ENCODE assay signal across 20 cellular contexts in genomic region chr9:114558027-114558675, GRCh38. TPM values are rescaled to one million over a fixed set of nuclear protein-coding genes. Genes with fewer than 3 reads are reported as not detected.
DNase-seq lines count a peak whose midpoint lies in the region; TF ChIP-seq lines count a peak whose summit lies in the region.
"Had no signal": no experiment of that assay in that cellular context is flagged by ENCODE, and none has a peak within 500 bp of the region (broad histone marks: within the 10 kb centered on the region; RNA-seq: fewer than 3 reads in every experiment).

No MANE protein-coding gene starts in this region.

- H3K9ac ChIP-seq in mesendoderm (ENCODE audit: low read length) = no peak overlapping the region

- no peak overlapping the region for H3K27ac ChIP-seq in mesendoderm (ENCODE audit: low read depth, low read length)
- H3K27ac ChIP-seq: ascending aorta, gastrocnemius medialis, psoas muscle, SJCRH30, transverse colon had no signal

- no CpG with 5 or more reads among the region's 3 CpGs for whole genome bisulfite sequencing in mesendoderm (ENCODE audit: extremely low coverage, insufficient coverage, low lambda C conversion rate)

- H4K5ac ChIP-seq in mesendoderm (ENCODE audit: low read length) = no peak overlapping the region

- no peak overlapping the region for H2BK15ac ChIP-seq in mesendoderm (replicated peaks; ENCODE audit: low read depth)

- H3K27ac Mint-ChIP-seq in activated CD4-positive, alpha-beta T cell treated with anti-CD3 and anti-CD28 coated beads, Interleukin-2, amount 10 ng/mL, durations not matched to agents 7 days and 5 days = peak overlapping the region; percentile 1
- H3K27ac Mint-ChIP-seq in brain (peak overlapping the region in 3 of 5 experiments; percentile 43 to 83 (median 52)), type B pancreatic cell (peak overlapping the region; percentile 89)
- H3K27ac Mint-ChIP-seq: CD4-positive, alpha-beta T cell; T-helper 2 cell treated with Interferon-gamma antibody and Interleukin-4, amounts not matched to agents 5 μg/mL and 100 μg/mL, for 36 hours had no signal

- no peak for DNase-seq in activated CD4-positive, alpha-beta T cell treated with anti-CD3 and anti-CD28 coated beads, Interleukin-2, amount 10 ng/mL, durations not matched to agents 7 days and 5 days
- no peak for DNase-seq in activated CD4-positive, alpha-beta T cell treated with anti-CD3 and anti-CD28 coated beads for 4 hours
- DNase-seq in mesendoderm = peak; percentile 21
- no peak for DNase-seq in type B pancreatic cell (ENCODE audit: extremely low spot score, unreplicated experiment)
- DNase-seq in inferior parietal cortex (ENCODE audit: extremely low spot score) = no peak
- no peak for DNase-seq in stimulated activated CD4-positive, alpha-beta T cell treated with anti-CD3 and anti-CD28 coated beads, Interleukin-4, amount 100 ng/mL, for 1 hour
- DNase-seq in NCI-H226 = no peak
- DNase-seq: activated naive CD4-positive, alpha-beta T cell treated with Interleukin-2 at 50 U/mL for 16 hours; CD4-positive, alpha-beta T cell; gastrocnemius medialis; naive thymus-derived CD4-positive, alpha-beta T cell; NCI-H187 treated with DMSO at 0.1 percent for 48 hours; NCI-H510A treated with DMSO at 0.1 percent for 48 hours; psoas muscle; SJCRH30; stimulated activated naive CD4-positive, alpha-beta T cell; transverse colon had no signal

- H3K36me3 Mint-ChIP-seq in activated CD4-positive, alpha-beta T cell treated with anti-CD3 and anti-CD28 coated beads, Interleukin-2, amount 10 ng/mL, durations not matched to agents 7 days and 5 days (ENCODE audit: low read depth) = no peaks in the 10 kb centered on the region
- H3K36me3 Mint-ChIP-seq in brain = no peaks in the 10 kb centered on the region
- H3K36me3 Mint-ChIP-seq in type B pancreatic cell = no peaks in the 10 kb centered on the region

- no peaks in the 10 kb centered on the region for H3K9me3 Mint-ChIP-seq in activated CD4-positive, alpha-beta T cell treated with anti-CD3 and anti-CD28 coated beads, Interleukin-2, amount 10 ng/mL, durations not matched to agents 7 days and 5 days
- peaks cover 0 to 4% (median 0%) of the 10 kb centered on the region in 5 experiments for H3K9me3 Mint-ChIP-seq in brain
- H3K9me3 Mint-ChIP-seq in type B pancreatic cell = peaks cover 6% of the 10 kb centered on the region
- H3K9me3 Mint-ChIP-seq: CD4-positive, alpha-beta T cell; T-helper 2 cell treated with Interferon-gamma antibody and Interleukin-4, amounts not matched to agents 5 μg/mL and 100 μg/mL, for 36 hours had no signal

- no peak overlapping the region for H3K4me2 ChIP-seq in mesendoderm (ENCODE audit: low read length)

- no peaks in the 10 kb centered on the region for H3K79me2 ChIP-seq in mesendoderm (ENCODE audit: control insufficient read depth, insufficient read depth, low read length)

- no peak overlapping the region for H2AK5ac ChIP-seq in mesendoderm (ENCODE audit: low read length)

- H3K4ac ChIP-seq in mesendoderm (ENCODE audit: low read depth, low read length) = no peak overlapping the region

- H3K18ac ChIP-seq in mesendoderm (ENCODE audit: low read length) = no peak overlapping the region

- no peak overlapping the region for H3K4me3 Mint-ChIP-seq in activated CD4-positive, alpha-beta T cell treated with anti-CD3 and anti-CD28 coated beads, Interleukin-2, amount 10 ng/mL, durations not matched to agents 7 days and 5 days
- H3K4me3 Mint-ChIP-seq in brain = no peak overlapping the region
- H3K4me3 Mint-ChIP-seq in type B pancreatic cell = no peak overlapping the region
- H3K4me3 Mint-ChIP-seq: CD4-positive, alpha-beta T cell; naive thymus-derived CD4-positive, alpha-beta T cell; T-helper 2 cell treated with Interferon-gamma antibody and Interleukin-4, amounts not matched to agents 5 μg/mL and 100 μg/mL, for 36 hours had no signal

- H2BK120ac ChIP-seq in mesendoderm (ENCODE audit: low read depth, low read length) = no peak overlapping the region

- no peaks in the 10 kb centered on the region for H3K4me1 ChIP-seq in mesendoderm (ENCODE audit: control insufficient read depth, low read depth, low read length)
- H3K4me1 ChIP-seq: ascending aorta, gastrocnemius medialis, psoas muscle, SJCRH30, transverse colon had no signal

- CTCF ChIA-PET in activated CD4-positive, alpha-beta T cell treated with anti-CD3 and anti-CD28 coated beads, Interleukin-2, amount 10 ng/mL, durations not matched to agents 7 days and 5 days (lab: Charles Lee) = no interaction called here

- POLR2A ChIA-PET in activated CD4-positive, alpha-beta T cell treated with anti-CD3 and anti-CD28 coated beads, Interleukin-2, amount 10 ng/mL, durations not matched to agents 7 days and 5 days (lab: Charles Lee) = no interaction called here

- H3K36me3 ChIP-seq in mesendoderm (ENCODE audit: control insufficient read depth, insufficient read depth, low read length) = no peaks in the 10 kb centered on the region
- H3K36me3 ChIP-seq: ascending aorta, gastrocnemius medialis, SJCRH30, transverse colon had no signal

- no peak overlapping the region for H3K23ac ChIP-seq in mesendoderm (ENCODE audit: low read length)

- TF ChIP-seq CTCF in brain (conservative IDR thresholded peaks at IDR 0.05) (no peak), type B pancreatic cell (conservative IDR thresholded peaks at IDR 0.05) (no peak)

- H4K8ac ChIP-seq in mesendoderm (ENCODE audit: low read depth, low read length) = no peak overlapping the region

- no peaks in the 10 kb centered on the region for H3K27me3 ChIP-seq in mesendoderm (ENCODE audit: insufficient read depth, low read length, poor library complexity)
- H3K27me3 ChIP-seq: ascending aorta, gastrocnemius medialis, transverse colon had no signal

- H3K56ac ChIP-seq in mesendoderm (ENCODE audit: low read length) = no peak overlapping the region

- peaks cover 9% of the 10 kb centered on the region for H3K27me3 Mint-ChIP-seq in activated CD4-positive, alpha-beta T cell treated with anti-CD3 and anti-CD28 coated beads, Interleukin-2, amount 10 ng/mL, durations not matched to agents 7 days and 5 days
- peaks cover 8% of the 10 kb centered on the region for H3K27me3 Mint-ChIP-seq in brain
- no peaks in the 10 kb centered on the region for H3K27me3 Mint-ChIP-seq in type B pancreatic cell

- H3K4me1 Mint-ChIP-seq in activated CD4-positive, alpha-beta T cell treated with anti-CD3 and anti-CD28 coated beads, Interleukin-2, amount 10 ng/mL, durations not matched to agents 7 days and 5 days = no peaks in the 10 kb centered on the region
- H3K4me1 Mint-ChIP-seq in brain (peaks cover 15% of the 10 kb centered on the region), type B pancreatic cell (ENCODE audit: unreplicated experiment) (peaks cover 15% of the 10 kb centered on the region)

- H3K79me1 ChIP-seq in mesendoderm (ENCODE audit: low read length) = no peaks in the 10 kb centered on the region

- H3K4me3 ChIP-seq in mesendoderm (ENCODE audit: low read length) = no peak overlapping the region
- H3K4me3 ChIP-seq: ascending aorta, gastrocnemius medialis, psoas muscle, SJCRH30, transverse colon had no signal

- no peak overlapping the region for H2BK5ac ChIP-seq in mesendoderm (ENCODE audit: low read length)

RNA-seq across cellular contexts. Expression of gene ATP6V1G1, which starts 29.4 kb away (rescaled TPM):
- total RNA-seq in activated CD4-positive, alpha-beta T cell treated with anti-CD3 and anti-CD28 coated beads, Interleukin-2, amount 10 ng/mL, durations not matched to agents 7 days and 5 days = 10 to 100 TPM; 89.0 to 94.8 TPM
- 130 TPM for polyA plus RNA-seq in brain (ENCODE audit: insufficient read depth, low read depth, low replicate concordance)
- polyA plus RNA-seq in mesendoderm (2013, experiment 1 of 2) = 274 TPM
- 301 TPM for polyA plus RNA-seq in mesendoderm (2013, experiment 2 of 2)
- 110 and 147 TPM in 2 replicates for total RNA-seq in type B pancreatic cell (ENCODE audit: low replicate concordance)

RNA-seq across cellular contexts. Expression of gene WHRN, which starts 52.9 kb away (rescaled TPM):
- total RNA-seq in activated CD4-positive, alpha-beta T cell treated with anti-CD3 and anti-CD28 coated beads, Interleukin-2, amount 10 ng/mL, durations not matched to agents 7 days and 5 days = 1 to 10 TPM in 1 of 2 experiments, under 1 TPM in 1; 0.64 to 1.2 TPM
- 37.3 TPM for polyA plus RNA-seq in brain (ENCODE audit: insufficient read depth, low read depth, low replicate concordance)
- polyA plus RNA-seq in mesendoderm (2013, experiment 1 of 2) = 2.5 TPM
- 3.0 TPM for polyA plus RNA-seq in mesendoderm (2013, experiment 2 of 2)
- total RNA-seq in type B pancreatic cell (ENCODE audit: low replicate concordance) = 12.2 and 13.3 TPM in 2 replicates

RNA-seq across cellular contexts. Expression of gene TMEM268, which starts 52.9 kb away (rescaled TPM):
- total RNA-seq in activated CD4-positive, alpha-beta T cell treated with anti-CD3 and anti-CD28 coated beads, Interleukin-2, amount 10 ng/mL, durations not matched to agents 7 days and 5 days = 10 to 100 TPM; 26.4 to 31.5 TPM
- polyA plus RNA-seq in brain (ENCODE audit: insufficient read depth, low read depth, low replicate concordance) = 21.5 TPM
- 8.0 TPM for polyA plus RNA-seq in mesendoderm (2013, experiment 1 of 2)
- 8.4 TPM for polyA plus RNA-seq in mesendoderm (2013, experiment 2 of 2)
- total RNA-seq in type B pancreatic cell (ENCODE audit: low replicate concordance) = 6.5 and 6.6 TPM in 2 replicates

Comparison
In these comparisons a context has a peak if more than half of its experiments do, and no peak if none do; other contexts are left out.
1. H3K27ac Mint-ChIP-seq: peak in every context shown above with its lines; median percentile 89 in type B pancreatic cell; 52 in brain; 1 in activated CD4-positive, alpha-beta T cell treated with anti-CD3 and anti-CD28 coated beads, Interleukin-2, amount 10 ng/mL, durations not matched to agents 7 days and 5 days.